9 cellular contexts compared by ENCODE assay signal in genomic region chrX:100615015-100615414, GRCh38. TPM values are rescaled to one million over a fixed set of nuclear protein-coding genes. Genes with fewer than 3 reads are reported as not detected.
DNase-seq lines count a peak whose midpoint lies in the region; FAIRE-seq and TF ChIP-seq lines count a peak whose summit lies in the region.
"Had no signal": no experiment of that assay in that cellular context is flagged by ENCODE, and none has a peak within 500 bp of the region (broad histone marks: within the 10 kb centered on the region; RNA-seq: fewer than 3 reads in every experiment).

No MANE protein-coding gene starts in this region.

- no peaks in the 10 kb centered on the region for H3K36me3 Mint-ChIP-seq in astrocyte (ENCODE audit: low read depth, unreplicated experiment)
- H3K36me3 Mint-ChIP-seq in activated T-cell treated with anti-CD3 and anti-CD28 coated beads, Interleukin-2, amount 50 U/mL, for 24 hours (ENCODE audit: low read depth) = no peaks in the 10 kb centered on the region
- H3K36me3 Mint-ChIP-seq: IgD-negative memory B cell had no signal

- H3K36me3 ChIP-seq in H7 (replicated peaks; ENCODE audit: control insufficient read depth, insufficient read depth, low read length) (no peaks in the 10 kb centered on the region), astrocyte (ENCODE audit: insufficient read depth, low read length) (no peaks in the 10 kb centered on the region), liver (ENCODE audit: control insufficient read depth in 4 of 4, insufficient read depth in 3 of 4, low read depth in 1 of 4, low read length in 3 of 4) (no peaks in the 10 kb centered on the region)

- H3K4me1 ChIP-seq in astrocyte (ENCODE audit: insufficient read depth, low read length) = peaks cover 2% of the 10 kb centered on the region
- no peaks in the 10 kb centered on the region for H3K4me1 ChIP-seq in liver (ENCODE audit: control insufficient read depth in 4 of 4, insufficient read depth in 4 of 4, low read length in 3 of 4)

- peak overlapping the region; percentile 62 for H3K27ac Mint-ChIP-seq in astrocyte (ENCODE audit: unreplicated experiment)
- H3K27ac Mint-ChIP-seq in activated T-cell treated with anti-CD3 and anti-CD28 coated beads, Interleukin-2, amount 50 U/mL, for 24 hours = no peak overlapping the region
- H3K27ac Mint-ChIP-seq: IgD-negative memory B cell had no signal

- H3K9me3 ChIP-seq in astrocyte (ENCODE audit: insufficient read depth, low read depth, low read length) (no peaks in the 10 kb centered on the region), liver (ENCODE audit: control insufficient read depth in 4 of 4, low read length in 3 of 4) (no peaks in the 10 kb centered on the region)

- no peaks in the 10 kb centered on the region for H4K20me1 ChIP-seq in astrocyte (ENCODE audit: insufficient read depth, low read length)

- WGBS in liver = 11% methylated on average over 3 of the region's 3 CpGs

- H3K4me1 Mint-ChIP-seq in astrocyte (ENCODE audit: low read depth, unreplicated experiment) = peaks cover 2% of the 10 kb centered on the region
- H3K4me1 Mint-ChIP-seq in activated T-cell treated with anti-CD3 and anti-CD28 coated beads, Interleukin-2, amount 50 U/mL, for 24 hours (ENCODE audit: low read depth) = no peaks in the 10 kb centered on the region
- H3K4me1 Mint-ChIP-seq: IgD-negative memory B cell had no signal

- FAIRE-seq in astrocyte (lab: Jason Lieb, UNC) (no peak), frontal cortex (lab: Jason Lieb, UNC) (no peak)

- H2AFZ ChIP-seq in astrocyte (ENCODE audit: low read depth, low read length) = no peak overlapping the region

- H3K4me3 Mint-ChIP-seq in astrocyte (ENCODE audit: unreplicated experiment) = no peak overlapping the region
- no peak overlapping the region for H3K4me3 Mint-ChIP-seq in activated T-cell treated with anti-CD3 and anti-CD28 coated beads, Interleukin-2, amount 50 U/mL, for 24 hours
- H3K4me3 Mint-ChIP-seq: IgD-negative memory B cell had no signal

- H3K27me3 ChIP-seq in H7 (ENCODE audit: control insufficient read depth, insufficient read depth, low read length) = no peaks in the 10 kb centered on the region
- no peaks in the 10 kb centered on the region for H3K27me3 ChIP-seq in astrocyte (ENCODE audit: insufficient read depth, low read length)
- H3K27me3 ChIP-seq in liver (ENCODE audit: control insufficient read depth in 4 of 4, insufficient read depth in 4 of 4, low read length in 3 of 4) = no peaks in the 10 kb centered on the region

- H3K79me2 ChIP-seq in astrocyte (ENCODE audit: insufficient read depth, low read length) = no peaks in the 10 kb centered on the region

- TF ChIP-seq CTCF in 22Rv1 (IDR thresholded peaks at IDR 0.05) = peak; percentile 48
- TF ChIP-seq CTCF in astrocyte (IDR thresholded peaks at IDR 0.05; ENCODE audit: insufficient read depth, low read depth, low read length) = peak; percentile 50
- TF ChIP-seq CTCF in liver (IDR thresholded peaks at IDR 0.05; ENCODE audit: low read depth, low read length, missing input control) = peak; percentile 49

- no peaks in the 10 kb centered on the region for H3K27me3 Mint-ChIP-seq in astrocyte (ENCODE audit: low read depth, unreplicated experiment)
- H3K27me3 Mint-ChIP-seq in activated T-cell treated with anti-CD3 and anti-CD28 coated beads, Interleukin-2, amount 50 U/mL, for 24 hours = peaks cover 62% of the 10 kb centered on the region

- H3K27ac ChIP-seq in 22Rv1 = no peak overlapping the region
- no peak overlapping the region for H3K27ac ChIP-seq in astrocyte (ENCODE audit: low read depth, low read length)
- H3K27ac ChIP-seq in liver (ENCODE audit: low read depth in 1 of 2, low read length in 2 of 2) = no peak overlapping the region

- H3K4me3 ChIP-seq in H7 (ENCODE audit: insufficient read depth, low read depth, low read length) = no peak overlapping the region
- no peak overlapping the region for H3K4me3 ChIP-seq in astrocyte (ENCODE audit: insufficient read depth, low read depth, low read length)
- H3K4me3 ChIP-seq in liver (ENCODE audit: low read depth in 1 of 3, low read length in 3 of 3) = no peak overlapping the region

- no peak overlapping the region for H3K9ac ChIP-seq in astrocyte (ENCODE audit: low read length)
- H3K9ac ChIP-seq in liver (ENCODE audit: low read depth in 1 of 2, low read length in 2 of 2) = no peak overlapping the region

- H3K4me2 ChIP-seq in astrocyte (ENCODE audit: low read length) = peak overlapping the region; percentile 11

- peak; percentile 68 to 79 for TF ChIP-seq RAD21 in liver (IDR thresholded peaks at IDR 0.05)

- no peaks in the 10 kb centered on the region for H3K9me3 Mint-ChIP-seq in astrocyte (ENCODE audit: unreplicated experiment)
- H3K9me3 Mint-ChIP-seq in activated T-cell treated with anti-CD3 and anti-CD28 coated beads, Interleukin-2, amount 50 U/mL, for 24 hours = no peaks in the 10 kb centered on the region
- H3K9me3 Mint-ChIP-seq: IgD-negative memory B cell had no signal

- DNase-seq in GM04504 (ENCODE audit: low read depth) = peak; percentile 35
- peak; percentile 64 for DNase-seq in H7
- peak; percentile 63 for DNase-seq in LHCN-M2 (ENCODE audit: low read depth)
- peak; percentile 57 for DNase-seq in astrocyte (ENCODE audit: low read depth)
- DNase-seq in frontal cortex (ENCODE audit: low spot score in 2 of 2) = no peak
- no peak for DNase-seq in activated T-cell treated with anti-CD3 and anti-CD28 coated beads, Interleukin-2, amount 50 U/mL, for 24 hours

TF ChIP-seq in liver, 16 proteins besides CTCF, POLR2A, EP300 and RAD21:
- TF ChIP-seq MAX (IDR thresholded peaks at IDR 0.05) (no peak), SP1 (IDR thresholded peaks at IDR 0.05) (peak; percentile 14)
TF ChIP-seq in liver: peak in this region for 1.

RNA-seq across cellular contexts. Expression of gene TSPAN6, which starts 21.6 kb away (rescaled TPM):
- 103 and 138 TPM in 2 replicates for total RNA-seq in H7 (2014; rRNA removed; shearing (Covaris generic))
- 23.5 and 27.3 TPM in 2 replicates for total RNA-seq in LHCN-M2 (2014; rRNA removed)
- polyA plus RNA-seq in LHCN-M2 (2012) = 19.9 TPM
- 49.7 and 51.2 TPM in 2 replicates for total RNA-seq in astrocyte
- total RNA-seq in liver = 10 to 100 TPM; 44.2 to 65.0 TPM
- 10 to 100 TPM; 42.6 to 97.6 TPM for polyA plus RNA-seq in liver
- 33.0 TPM for total RNA-seq in frontal cortex

RNA-seq across cellular contexts. Expression of gene SRPX2, which starts 29.0 kb away (rescaled TPM):
- 1.3 and 2.0 TPM in 2 replicates for total RNA-seq in H7 (2014; rRNA removed; shearing (Covaris generic))
- 62.8 and 74.5 TPM in 2 replicates for total RNA-seq in LHCN-M2 (2014; rRNA removed)
- 59.1 TPM for polyA plus RNA-seq in LHCN-M2 (2012)
- total RNA-seq in astrocyte = 39.3 and 50.1 TPM in 2 replicates
- 1 to 10 TPM in 1 of 2 donors, under 1 TPM in 1; 0.47 to 7.8 TPM for total RNA-seq in liver
- 1 to 10 TPM; 2.7 to 6.8 TPM for polyA plus RNA-seq in liver
- total RNA-seq in frontal cortex = 0.41 TPM
- polyA plus RNA-seq: IgD-negative memory B cell had no signal

RNA-seq across cellular contexts. Expression of gene TNMD, which starts 30.3 kb away (rescaled TPM):
- total RNA-seq in H7 (2014; rRNA removed; shearing (Covaris generic)) = 24.2 and 30.0 TPM in 2 replicates
- total RNA-seq in LHCN-M2 (2014; rRNA removed) (not detected in 2 replicates), astrocyte (not detected in 2 replicates), liver (not detected), frontal cortex (not detected)
- not detected for polyA plus RNA-seq in LHCN-M2 (2012)
- polyA plus RNA-seq in liver = not detected
- polyA plus RNA-seq: IgD-negative memory B cell had no signal

Comparison
In these comparisons a context has a peak if more than half of its experiments do, and no peak if none do; other contexts are left out.
1. DNase-seq: peak in GM04504 (single experiment), H7 (single experiment), LHCN-M2 (single experiment) and astrocyte (single experiment); none in frontal cortex (0 of 2) and activated T-cell treated with anti-CD3 and anti-CD28 coated beads, Interleukin-2, amount 50 U/mL, for 24 hours (single experiment).
2. RNA of gene TNMD, which starts 30.3 kb away (total RNA-seq): 24.2 to 30.0 TPM in H7; not detected in LHCN-M2, not detected in astrocyte, not detected in liver and not detected in frontal cortex (single experiment); every median in the first group is over 10 times any median in the second.
3. Peak in every context shown above with its lines, with median percentiles within 50 percentile points of each other: CTCF ChIP-seq.